Comparison of ENCODE assay signal across 1 cellular context in the genomic region with DNA sequence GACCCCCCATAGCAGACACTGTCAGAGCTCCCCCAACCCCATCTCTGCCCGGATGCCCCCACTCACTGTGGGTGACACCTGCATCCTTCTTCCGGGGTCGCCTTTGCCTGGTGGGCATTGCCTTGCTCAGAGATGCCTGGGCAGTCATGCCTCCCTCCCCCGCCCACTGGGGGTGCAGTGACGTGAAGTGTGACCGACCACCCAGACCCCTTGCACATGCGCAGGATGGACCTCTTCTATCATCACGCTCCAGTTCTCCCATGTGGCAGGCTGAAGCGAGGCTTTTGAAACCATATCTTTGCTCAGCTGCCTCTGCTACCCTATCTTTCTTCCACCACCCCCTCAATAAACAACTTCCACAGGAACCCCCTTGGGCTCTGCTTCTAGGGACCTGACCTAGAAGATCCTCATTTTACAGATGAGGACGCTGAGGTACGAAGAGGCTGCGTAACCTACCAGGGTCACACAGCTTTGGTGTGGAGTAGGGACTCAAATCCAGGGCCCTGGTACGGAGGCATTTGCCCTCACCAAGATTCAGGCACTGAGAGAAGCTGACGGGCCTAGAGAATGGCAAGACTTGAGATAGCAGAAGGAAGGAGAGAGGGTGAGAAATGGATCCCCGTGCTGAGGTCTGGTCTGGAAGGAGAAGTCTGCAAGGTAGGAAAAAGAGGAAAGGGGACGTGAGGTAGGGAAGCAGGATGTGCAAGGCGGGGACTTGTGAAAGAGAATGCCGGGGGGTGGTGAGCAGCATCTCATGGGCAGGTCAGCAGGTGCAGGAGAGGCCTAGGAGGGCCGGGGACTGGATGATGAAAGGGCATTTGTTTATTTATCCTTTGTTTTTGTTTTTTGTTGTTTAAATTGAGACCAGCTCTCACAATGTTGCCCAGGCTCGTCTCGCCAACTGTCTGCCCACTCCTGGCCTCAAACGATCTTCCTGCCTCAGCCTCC.
A peak's percentile ranks its signal among the peaks of the same experiment; 100 is the strongest.
TF ChIP-seq lines count a peak whose summit lies in the region.

No MANE protein-coding gene starts in this region.

TF ChIP-seq in HepG2, 621 proteins besides CTCF, POLR2A, EP300 and RAD21:
- TF ChIP-seq, protein P1, sequence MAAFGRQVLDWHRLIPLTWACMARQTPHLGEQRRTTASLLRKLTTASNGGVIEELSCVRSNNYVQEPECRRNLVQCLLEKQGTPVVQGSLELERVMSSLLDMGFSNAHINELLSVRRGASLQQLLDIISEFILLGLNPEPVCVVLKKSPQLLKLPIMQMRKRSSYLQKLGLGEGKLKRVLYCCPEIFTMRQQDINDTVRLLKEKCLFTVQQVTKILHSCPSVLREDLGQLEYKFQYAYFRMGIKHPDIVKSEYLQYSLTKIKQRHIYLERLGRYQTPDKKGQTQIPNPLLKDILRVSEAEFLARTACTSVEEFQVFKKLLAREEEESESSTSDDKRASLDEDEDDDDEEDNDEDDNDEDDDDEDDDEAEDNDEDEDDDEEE (CRISPR knock-in tag; IDR thresholded peaks at IDR 0.05), result 0 out of 2 replicates have a peak, but pooled peaks have one; percentile 35
- TF ChIP-seq ZNF550 (CRISPR knock-in tag; IDR thresholded peaks at IDR 0.05; ENCODE audit: borderline replicate concordance), result no peak
- TF ChIP-seq ZIK1 (CRISPR knock-in tag; IDR thresholded peaks at IDR 0.05; ENCODE audit: borderline replicate concordance, low read depth), result no peak
- TF ChIP-seq ZNF441 (CRISPR knock-in tag; IDR thresholded peaks at IDR 0.05; ENCODE audit: borderline replicate concordance), result no peak
- TF ChIP-seq HES4 (CRISPR knock-in tag; IDR thresholded peaks at IDR 0.05; ENCODE audit: borderline replicate concordance), result peak; percentile 34; the same call in 1 of the 2 replicates
TF ChIP-seq in HepG2: peak in this region for 2.
